In the genomic region with DNA sequence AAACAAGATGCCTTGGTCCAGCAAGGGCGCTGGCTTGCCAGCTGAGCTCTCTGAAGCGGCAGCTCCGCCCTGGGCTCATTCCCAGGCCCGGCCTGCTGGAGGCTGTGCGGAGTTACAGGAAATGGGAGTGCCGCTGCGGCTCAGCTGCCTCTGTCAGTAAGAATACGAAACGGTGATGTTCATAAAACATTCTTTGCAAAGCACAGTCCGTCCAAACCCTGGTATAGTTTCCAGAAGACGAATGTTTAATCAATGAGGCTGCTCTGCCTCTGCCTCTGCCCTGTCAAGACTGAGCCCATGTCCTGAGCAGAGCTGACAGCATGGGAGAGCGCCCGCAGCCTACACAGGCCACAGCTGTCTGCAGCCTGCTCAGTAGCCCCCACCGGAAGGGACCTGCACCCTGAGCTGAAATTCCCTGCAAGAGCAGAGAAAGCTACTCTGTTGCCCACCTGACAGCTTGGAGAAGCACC, we compare ENCODE assay signal across 8 cellular contexts.
DNase-seq lines count a peak whose midpoint lies in the region; ATAC-seq and TF ChIP-seq lines count a peak whose summit lies in the region.

No MANE protein-coding gene starts in this region.

- TF ChIP-seq CTCF in right atrium auricular region (IDR thresholded peaks at IDR 0.05) (peak in 1 of 2 donors; percentile 51), prostate gland (IDR thresholded peaks at IDR 0.05) (peak in 2 of 4 experiments; percentile 39 to 43)

- no peak for ATAC-seq in GM18520 (IDR thresholded peaks at IDR 0.05; ENCODE audit: unreplicated experiment)

- H3K27me3 Mint-ChIP-seq in activated naive CD4-positive, alpha-beta T cell treated with anti-CD3 and anti-CD28 coated beads for 36 hours (ENCODE audit: low read depth), result peaks cover 4% of the 10 kb centered on the region

- 8% methylated on average over 14 of the region's 14 CpGs for WGBS in prostate gland

- no peak for TF ChIP-seq POLR2A in prostate gland (IDR thresholded peaks at IDR 0.05)

- H3K9me3 Mint-ChIP-seq in activated naive CD4-positive, alpha-beta T cell treated with anti-CD3 and anti-CD28 coated beads for 36 hours, result no peaks in the 10 kb centered on the region

- peak overlapping the region; percentile 67 to 73 for H3K27ac ChIP-seq in right atrium auricular region
- H3K27ac ChIP-seq in prostate gland, result peak overlapping the region; percentile 35 to 36

- peak overlapping the region in 1 of 2 donors; percentile 14 for H3K4me3 ChIP-seq in right atrium auricular region
- no peak overlapping the region for H3K4me3 ChIP-seq in prostate gland

- H3K4me1 ChIP-seq in right atrium auricular region, result peaks cover 0 to 17% of the 10 kb centered on the region in 2 donors
- H3K4me1 ChIP-seq in prostate gland (replicated peaks), result no peaks in the 10 kb centered on the region

- no peaks in the 10 kb centered on the region for H3K36me3 Mint-ChIP-seq in activated naive CD4-positive, alpha-beta T cell treated with anti-CD3 and anti-CD28 coated beads for 36 hours (ENCODE audit: low read depth)

- H3K9me3 ChIP-seq in right atrium auricular region, result no peaks in the 10 kb centered on the region
- no peaks in the 10 kb centered on the region for H3K9me3 ChIP-seq in prostate gland

- H3K27ac Mint-ChIP-seq in activated naive CD4-positive, alpha-beta T cell treated with anti-CD3 and anti-CD28 coated beads for 36 hours, result no peak overlapping the region

- intact Hi-C loops in activated naive CD4-positive, alpha-beta T cell treated with anti-CD3 and anti-CD28 coated beads for 36 hours (cut with micrococcal nuclease), result loop anchor here (2.0 to 5.0 kb wide), 5 partner anchors 52 to 293 kb away; a partner anchor contains a TSS
- intact Hi-C loops in prostate gland (cut with DNase I), result loop anchor here (5.0 to 10.0 kb wide), 2 partner anchors 72 to 205 kb away; no protein-coding TSS in a partner anchor

- H3K36me3 ChIP-seq in right atrium auricular region (no peaks in the 10 kb centered on the region), prostate gland (no peaks in the 10 kb centered on the region)

- CTCF ChIA-PET in activated naive CD4-positive, alpha-beta T cell treated with anti-CD3 and anti-CD28 coated beads for 36 hours (lab: Charles Lee), result interaction anchor here (1.2 to 2.9 kb wide), 9 partner anchors 9 to 356 kb away, joined by 3 to 14 read pairs (median 5); no protein-coding TSS in a partner anchor

- H3K4me1 Mint-ChIP-seq in activated naive CD4-positive, alpha-beta T cell treated with anti-CD3 and anti-CD28 coated beads for 36 hours (ENCODE audit: low read depth), result peaks cover 31% of the 10 kb centered on the region

- H3K27me3 ChIP-seq in right atrium auricular region (no peaks in the 10 kb centered on the region), prostate gland (replicated peaks; ENCODE audit: insufficient read depth) (no peaks in the 10 kb centered on the region)

- peak; percentile 51 for DNase-seq in activated naive CD4-positive, alpha-beta T cell treated with anti-CD3 and anti-CD28 coated beads for 36 hours
- no peak for DNase-seq in activated naive CD4-positive, alpha-beta T cell treated with Interleukin-2 at 50 U/mL for 16 hours
- DNase-seq in amniotic epithelial cell (ENCODE audit: low read depth) (peak; percentile 55), right atrium auricular region (ENCODE audit: low spot score) (peak; percentile 93), prostate gland (ENCODE audit: low spot score) (peak; percentile 63), NCI-H774 (lab: John Stamatoyannopoulos, UW) (no peak)
- no peak for DNase-seq in activated CD4-positive, CD25-positive, alpha-beta regulatory T cell treated with anti-CD3 and anti-CD28 coated beads, Interleukin-2, amount 50 U/mL, for 72 hours

- no peak overlapping the region for H3K4me3 Mint-ChIP-seq in activated naive CD4-positive, alpha-beta T cell treated with anti-CD3 and anti-CD28 coated beads for 36 hours

Comparison
In these comparisons a context has a peak if more than half of its experiments do, and no peak if none do; other contexts are left out.
1. DNase-seq: peak in activated naive CD4-positive, alpha-beta T cell treated with anti-CD3 and anti-CD28 coated beads for 36 hours (single experiment), amniotic epithelial cell (single experiment), right atrium auricular region (single experiment) and prostate gland (single experiment); none in activated naive CD4-positive, alpha-beta T cell treated with Interleukin-2 at 50 U/mL for 16 hours (single experiment), NCI-H774 (single experiment) and activated CD4-positive, CD25-positive, alpha-beta regulatory T cell treated with anti-CD3 and anti-CD28 coated beads, Interleukin-2, amount 50 U/mL, for 72 hours (single experiment).